ENCODE assay signal across 19 cellular contexts in the genomic region with DNA sequence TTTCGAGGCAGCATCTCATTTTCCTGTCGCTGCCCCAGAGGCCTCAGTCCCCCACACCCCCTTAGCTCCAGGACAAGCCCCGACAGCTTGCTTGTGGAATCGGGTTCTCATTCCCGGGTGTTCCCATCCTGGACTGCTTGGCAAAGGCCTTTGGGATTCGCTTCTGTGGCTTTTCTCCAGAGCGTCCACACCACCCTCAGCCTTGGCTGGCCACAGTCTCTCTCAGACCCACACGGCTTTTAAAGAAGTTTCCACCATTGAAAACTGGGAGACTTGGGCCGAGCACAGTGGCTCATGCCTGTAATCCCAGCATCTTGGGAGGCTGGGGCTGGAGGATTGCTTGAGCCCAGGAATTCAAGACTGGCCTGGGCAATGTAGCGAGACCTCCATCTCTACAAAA. TPM values are rescaled to one million over a fixed set of nuclear protein-coding genes. Genes with fewer than 3 reads are reported as not detected.
"Had no signal": no experiment of that assay in that cellular context is flagged by ENCODE, and none has a peak within 500 bp of the region (broad histone marks: within the 10 kb centered on the region; RNA-seq: fewer than 3 reads in every experiment).

No MANE protein-coding gene starts in this region.

- H3K4me3 Mint-ChIP-seq: activated CD4-positive, alpha-beta T cell treated with anti-CD3 and anti-CD28 coated beads for 36 hours; brain; central memory CD8-positive, alpha-beta T cell; effector memory CD8-positive, alpha-beta T cell; immature natural killer cell; naive thymus-derived CD8-positive, alpha-beta T cell had no signal

- H3K27me3 ChIP-seq: ovary, thyroid gland, uterus had no signal

- H3K27ac Mint-ChIP-seq: activated CD4-positive, alpha-beta T cell treated with anti-CD3 and anti-CD28 coated beads for 36 hours; brain; effector memory CD8-positive, alpha-beta T cell; immature natural killer cell had no signal

- H3K36me3 Mint-ChIP-seq: brain; immature natural killer cell; naive thymus-derived CD8-positive, alpha-beta T cell had no signal

- DNase-seq: activated CD4-positive, alpha-beta T cell treated with anti-CD3 and anti-CD28 coated beads for 36 hours; activated naive CD4-positive, alpha-beta T cell; activated T-cell treated with anti-CD3 and anti-CD28 coated beads, Interleukin-2, amount 50 U/mL, for 1 hour; amygdala; effector memory CD8-positive, alpha-beta T cell; erythroblast; hypothalamus; immature natural killer cell; left cardiac atrium; mucosa of descending colon; stimulated activated CD4-positive, alpha-beta T cell treated with anti-CD3 and anti-CD28 coated beads, Interleukin-4, amount 100 ng/mL, for 4 hours; thyroid gland had no signal

- H3K4me1 ChIP-seq: uterus had no signal

- H3K4me1 Mint-ChIP-seq: activated CD4-positive, alpha-beta T cell treated with anti-CD3 and anti-CD28 coated beads for 36 hours; central memory CD8-positive, alpha-beta T cell; immature natural killer cell had no signal

- H3K4me3 ChIP-seq: mucosa of descending colon, ovary, thyroid gland, uterus had no signal

- H3K27ac ChIP-seq: ovary, thyroid gland, uterus had no signal

- H3K36me3 ChIP-seq: ovary, thyroid gland, uterus had no signal

- H3K9me3 Mint-ChIP-seq: central memory CD8-positive, alpha-beta T cell; effector memory CD8-positive, alpha-beta T cell; immature natural killer cell; naive thymus-derived CD8-positive, alpha-beta T cell had no signal

- H3K27me3 Mint-ChIP-seq: activated CD4-positive, alpha-beta T cell treated with anti-CD3 and anti-CD28 coated beads for 36 hours; brain; central memory CD8-positive, alpha-beta T cell; effector memory CD8-positive, alpha-beta T cell; naive thymus-derived CD8-positive, alpha-beta T cell had no signal

- ATAC-seq: activated CD4-positive, alpha-beta T cell treated with anti-CD3 and anti-CD28 coated beads for 36 hours; effector memory CD8-positive, alpha-beta T cell; left cardiac atrium; mucosa of descending colon; naive thymus-derived CD8-positive, alpha-beta T cell had no signal

- H3K9me3 ChIP-seq: mucosa of descending colon, ovary, thyroid gland, uterus had no signal

RNA-seq across cellular contexts. Expression of gene ESPNL, which starts 2.7 kb away (rescaled TPM):
- total RNA-seq: lung microvascular endothelial cell had no signal

RNA-seq across cellular contexts. Expression of gene KLHL30, which starts 35.6 kb away (rescaled TPM):
- total RNA-seq: activated CD4-positive, alpha-beta T cell treated with anti-CD3 and anti-CD28 coated beads for 36 hours; lung microvascular endothelial cell; naive thymus-derived CD8-positive, alpha-beta T cell; SK-MEL-5 had no signal

RNA-seq across cellular contexts. Expression of gene ERFE, which starts 55.9 kb away (rescaled TPM):
- total RNA-seq: lung microvascular endothelial cell; naive thymus-derived CD8-positive, alpha-beta T cell had no signal
